ENCODE assay signal across 8 cellular contexts in genomic region chr3:169241928-169242751, GRCh38.
DNase-seq lines count a peak whose midpoint lies in the region; ATAC-seq and TF ChIP-seq lines count a peak whose summit lies in the region.

No MANE protein-coding gene starts in this region.

- no peak for ATAC-seq in HG02885 (IDR thresholded peaks at IDR 0.05; ENCODE audit: poor library complexity, unreplicated experiment)
- ATAC-seq in naive thymus-derived CD4-positive, alpha-beta T cell: no peak

- no peaks in the 10 kb centered on the region for H3K27me3 ChIP-seq in HUES48 (ENCODE audit: control insufficient read depth, insufficient read depth, low read length)
- peaks cover 0 to 4% of the 10 kb centered on the region in 2 donors for H3K27me3 ChIP-seq in stomach smooth muscle (ENCODE audit: control insufficient read depth in 1 of 2, insufficient read depth in 2 of 2, low read length in 2 of 2)
- no peaks in the 10 kb centered on the region for H3K27me3 ChIP-seq in naive thymus-derived CD4-positive, alpha-beta T cell (ENCODE audit: control insufficient read depth in 2 of 2, insufficient read depth in 2 of 2, low read length in 2 of 2)

- POLR2A ChIA-PET in naive thymus-derived CD4-positive, alpha-beta T cell (lab: Charles Lee): no interaction called here

- DNase-seq in coronary artery (ENCODE audit: low spot score) (no peak), left kidney (ENCODE audit: low read depth, low spot score) (peak; percentile 80), NCI-H510A treated with DMSO at 0.1 percent for 48 hours (lab: John Stamatoyannopoulos, UW) (no peak), cerebellar cortex (ENCODE audit: low spot score) (no peak)
- no peak for DNase-seq in naive thymus-derived CD4-positive, alpha-beta T cell

- no peaks in the 10 kb centered on the region for H3K36me3 Mint-ChIP-seq in naive thymus-derived CD4-positive, alpha-beta T cell

- no peaks in the 10 kb centered on the region for H3K9me3 Mint-ChIP-seq in naive thymus-derived CD4-positive, alpha-beta T cell

- intact Hi-C loops in naive thymus-derived CD4-positive, alpha-beta T cell (cut with micrococcal nuclease): no loop called here

- H3K27ac ChIP-seq in HUES48 (ENCODE audit: low read depth, low read length) (peak overlapping the region; percentile 67), coronary artery (peak overlapping the region; percentile 19 to 77), stomach smooth muscle (ENCODE audit: low read length) (peak overlapping the region; percentile 13)
- no peak overlapping the region for H3K27ac ChIP-seq in naive thymus-derived CD4-positive, alpha-beta T cell (ENCODE audit: low read depth, low read length)

- H3K4me3 ChIP-seq in HUES48 (ENCODE audit: low read depth, low read length) (peak overlapping the region; percentile 50), coronary artery (peak overlapping the region; percentile 70), stomach smooth muscle (ENCODE audit: low read length in 2 of 2) (peak overlapping the region; percentile 36 to 72)
- no peak overlapping the region for H3K4me3 ChIP-seq in naive thymus-derived CD4-positive, alpha-beta T cell (ENCODE audit: low read length)

- H3K36me3 ChIP-seq in HUES48 (ENCODE audit: control insufficient read depth, insufficient read depth, low read length) (no peaks in the 10 kb centered on the region), stomach smooth muscle (ENCODE audit: control insufficient read depth in 2 of 2, insufficient read depth in 2 of 2, low read length in 2 of 2) (no peaks in the 10 kb centered on the region)
- no peaks in the 10 kb centered on the region for H3K36me3 ChIP-seq in naive thymus-derived CD4-positive, alpha-beta T cell (ENCODE audit: control insufficient read depth in 2 of 3, insufficient read depth in 3 of 3, low read length in 3 of 3)

- peak overlapping the region in 3 of 10 donors; percentile 22 to 49 (median 28) for H3K4me3 Mint-ChIP-seq in naive thymus-derived CD4-positive, alpha-beta T cell

- H3K9ac ChIP-seq in HUES48 (ENCODE audit: low read depth, low read length) (no peak overlapping the region), stomach smooth muscle (ENCODE audit: low read length in 2 of 2) (peak overlapping the region in 1 of 2 donors; percentile 58)

- CTCF ChIA-PET in naive thymus-derived CD4-positive, alpha-beta T cell (lab: Charles Lee): interaction anchor here (0.6 kb wide), 1 partner anchor 501 kb away, joined by 3 read pairs; no protein-coding TSS in a partner anchor

- TF ChIP-seq CTCF in coronary artery (IDR thresholded peaks at IDR 0.05): no peak

- H3K4me1 Mint-ChIP-seq in naive thymus-derived CD4-positive, alpha-beta T cell: peaks cover 0 to 12% (median 4%) of the 10 kb centered on the region in 7 donors

- no peak overlapping the region for H3K27ac Mint-ChIP-seq in naive thymus-derived CD4-positive, alpha-beta T cell

- H3K27me3 Mint-ChIP-seq in naive thymus-derived CD4-positive, alpha-beta T cell: peaks cover 25 to 39% (median 30%) of the 10 kb centered on the region in 5 donors

- H3K9me3 ChIP-seq in HUES48 (ENCODE audit: control insufficient read depth, insufficient read depth, low read length) (no peaks in the 10 kb centered on the region), stomach smooth muscle (ENCODE audit: control insufficient read depth in 2 of 2, low read length in 2 of 2) (no peaks in the 10 kb centered on the region)
- no peaks in the 10 kb centered on the region for H3K9me3 ChIP-seq in naive thymus-derived CD4-positive, alpha-beta T cell (ENCODE audit: control insufficient read depth in 2 of 3, low read length in 3 of 3)

- peaks cover 53% of the 10 kb centered on the region for H3K4me1 ChIP-seq in HUES48 (ENCODE audit: control insufficient read depth, insufficient read depth, low read length)
- H3K4me1 ChIP-seq in stomach smooth muscle (ENCODE audit: control insufficient read depth, insufficient read depth, low read length): no peaks in the 10 kb centered on the region
- H3K4me1 ChIP-seq in naive thymus-derived CD4-positive, alpha-beta T cell (ENCODE audit: control insufficient read depth in 2 of 2, insufficient read depth in 2 of 2, low read length in 2 of 2): no peaks in the 10 kb centered on the region
